ENCODE assay signal across 27 cellular contexts in the genomic region with DNA sequence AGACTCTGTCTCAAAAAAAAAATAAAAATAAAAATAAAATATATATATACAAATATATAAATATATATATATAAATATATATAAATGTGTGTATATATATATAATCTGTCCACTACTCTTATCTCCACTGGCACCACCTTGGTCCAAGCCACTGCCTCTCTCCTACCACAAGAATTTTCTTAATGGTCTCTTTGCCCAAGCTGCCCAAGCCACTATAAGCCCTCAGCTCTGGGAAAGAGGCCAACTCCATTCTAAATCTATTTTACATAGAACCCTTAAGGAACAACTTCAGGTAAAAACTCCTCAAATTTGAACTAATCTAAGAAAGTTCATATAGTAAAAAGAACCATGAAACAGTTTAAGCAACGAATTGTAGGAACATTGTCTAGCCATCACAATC. TPM values are rescaled to one million over a fixed set of nuclear protein-coding genes. Genes with fewer than 3 reads are reported as not detected.
"Had no signal": no experiment of that assay in that cellular context is flagged by ENCODE, and none has a peak within 500 bp of the region (broad histone marks: within the 10 kb centered on the region; RNA-seq: fewer than 3 reads in every experiment).

No MANE protein-coding gene starts in this region.

- H3K27me3 ChIP-seq: right lobe of liver, thyroid gland, vagina had no signal

- H3K36me3 ChIP-seq: esophagus muscularis mucosa, gastroesophageal sphincter, heart right ventricle, lower lobe of right lung, right lobe of liver, stomach, thyroid gland, vagina had no signal

- H3K27ac ChIP-seq: coronary artery, esophagus muscularis mucosa, foreskin keratinocyte, gastroesophageal sphincter, heart right ventricle, lower lobe of right lung, parathyroid adenoma, right lobe of liver, stomach, thyroid gland, vagina had no signal

- H3K4me3 ChIP-seq: coronary artery, esophagus muscularis mucosa, gastroesophageal sphincter, heart right ventricle, lower lobe of right lung, right lobe of liver, stomach, thyroid gland, vagina had no signal

- H3K9me3 ChIP-seq: esophagus muscularis mucosa, gastroesophageal sphincter, heart right ventricle, lower lobe of right lung, right lobe of liver, stomach, thyroid gland, vagina had no signal

- ATAC-seq: foreskin keratinocyte; gastroesophageal sphincter; heart right ventricle; left colon; left ventricle myocardium superior; lower lobe of right lung; natural killer cell; right lobe of liver; stimulated activated effector memory CD8-positive, alpha-beta T cell treated with anti-CD3 and anti-CD28 coated beads, Interleukin-12 subunit alpha, Interleukin-12 subunit beta, amount 100 ng/mL, for 72 hours had no signal

- H3K4me1 ChIP-seq: gastroesophageal sphincter, heart right ventricle, lower lobe of right lung, parathyroid adenoma, right lobe of liver, stomach, thyroid gland, vagina had no signal

- DNase-seq: dermis blood vessel endothelial cell; effector memory CD4-positive, alpha-beta T cell; foreskin keratinocyte; glutamatergic neuron; heart right ventricle; hippocampal formation; immature natural killer cell; islet precursor cell; kidney glomerular epithelial cell; left colon; left ventricle myocardium superior; lower lobe of right lung; natural killer cell; occipital lobe; right lobe of liver; stimulated activated CD4-positive, alpha-beta T cell treated with anti-CD3 and anti-CD28 coated beads, Interleukin-2, amount 100 ng/mL, for 24 hours; stimulated activated CD4-positive, alpha-beta T cell treated with anti-CD3 and anti-CD28 coated beads, Interleukin-4, amount 100 ng/mL, for 24 hours; stimulated activated naive CD4-positive, alpha-beta T cell treated with Interleukin-2 at 50 U/mL for 16 hours; stomach; thyroid gland; trophoblast cell had no signal

RNA-seq across cellular contexts. Expression of gene GREB1L, which starts 45.6 kb away (rescaled TPM):
- total RNA-seq: natural killer cell had no signal
